Comparison of ENCODE assay signal across 11 cellular contexts in genomic region chr4:3009422-3009821, GRCh38. TPM values are rescaled to one million over a fixed set of nuclear protein-coding genes. Genes with fewer than 3 reads are reported as not detected.
A peak's percentile ranks its signal among the peaks of the same experiment; 100 is the strongest.
DNase-seq lines count a peak whose midpoint lies in the region; ATAC-seq and TF ChIP-seq lines count a peak whose summit lies in the region.
"Had no signal": no experiment of that assay in that cellular context is flagged by ENCODE, and none has a peak within 500 bp of the region (broad histone marks: within the 10 kb centered on the region; RNA-seq: fewer than 3 reads in every experiment).

No MANE protein-coding gene starts in this region.

- H3K4me3 Mint-ChIP-seq in osteocyte (ENCODE audit: unreplicated experiment), result no peak overlapping the region
- H3K4me3 Mint-ChIP-seq: activated naive CD8-positive, alpha-beta T cell treated with anti-CD3 and anti-CD28 coated beads for 36 hours; stimulated activated naive CD8-positive, alpha-beta T cell treated with anti-CD3 and anti-CD28 coated beads, Interleukin-15, Interleukin-2, amounts not matched to agents 100 ng/mL and 50 ng/mL, for 24 hours had no signal

- H3K27me3 Mint-ChIP-seq in osteocyte (ENCODE audit: unreplicated experiment), result no peaks in the 10 kb centered on the region
- H3K27me3 Mint-ChIP-seq: activated naive CD8-positive, alpha-beta T cell treated with anti-CD3 and anti-CD28 coated beads for 36 hours had no signal

- H3K27ac Mint-ChIP-seq in osteocyte (ENCODE audit: unreplicated experiment), result no peak overlapping the region
- H3K27ac Mint-ChIP-seq: activated naive CD8-positive, alpha-beta T cell treated with anti-CD3 and anti-CD28 coated beads for 36 hours; stimulated activated naive CD8-positive, alpha-beta T cell treated with anti-CD3 and anti-CD28 coated beads, Interleukin-15, Interleukin-2, amounts not matched to agents 100 ng/mL and 50 ng/mL, for 24 hours had no signal

- H3K36me3 Mint-ChIP-seq in osteocyte (ENCODE audit: unreplicated experiment), result no peaks in the 10 kb centered on the region
- H3K36me3 Mint-ChIP-seq: activated naive CD8-positive, alpha-beta T cell treated with anti-CD3 and anti-CD28 coated beads for 36 hours had no signal

- ATAC-seq in HG03095 (IDR thresholded peaks at IDR 0.05; ENCODE audit: unreplicated experiment) (no peak), HG03342 (IDR thresholded peaks at IDR 0.05; ENCODE audit: unreplicated experiment) (no peak)

- no peak for TF ChIP-seq CTCF in osteocyte (IDR thresholded peaks at IDR 0.05)

- DNase-seq in GM03348 (ENCODE audit: low spot score) (peak; percentile 44), HuH-7 (ENCODE audit: low spot score) (peak; percentile 70), astrocyte of the hippocampus (ENCODE audit: low read depth, low spot score) (peak; percentile 35), medulla oblongata (ENCODE audit: extremely low spot score) (peak; percentile 37), DMS153 (lab: John Stamatoyannopoulos, UW) (no peak), osteocyte (ENCODE audit: extremely low spot score, unreplicated experiment) (no peak)
- DNase-seq: activated naive CD8-positive, alpha-beta T cell treated with anti-CD3 and anti-CD28 coated beads for 36 hours; NCI-H1417 treated with DMSO at 0.1 percent for 48 hours had no signal

- peaks cover 7% of the 10 kb centered on the region for H3K4me1 Mint-ChIP-seq in osteocyte (ENCODE audit: unreplicated experiment)
- H3K4me1 Mint-ChIP-seq: activated naive CD8-positive, alpha-beta T cell treated with anti-CD3 and anti-CD28 coated beads for 36 hours had no signal

- H3K9me3 Mint-ChIP-seq in osteocyte (ENCODE audit: unreplicated experiment), result no peaks in the 10 kb centered on the region
- H3K9me3 Mint-ChIP-seq: activated naive CD8-positive, alpha-beta T cell treated with anti-CD3 and anti-CD28 coated beads for 36 hours; stimulated activated naive CD8-positive, alpha-beta T cell treated with anti-CD3 and anti-CD28 coated beads, Interleukin-15, Interleukin-2, amounts not matched to agents 100 ng/mL and 50 ng/mL, for 24 hours had no signal

RNA-seq across cellular contexts. Expression of gene GRK4, which starts 46.1 kb away (rescaled TPM):
- total RNA-seq in osteocyte, result 10.5 and 11.7 TPM in 2 replicates

RNA-seq across cellular contexts. Expression of gene NOP14, which starts 46.2 kb away (rescaled TPM):
- 29.3 and 29.6 TPM in 2 replicates for total RNA-seq in osteocyte

Comparison
In these comparisons a context has a peak if more than half of its experiments do, and no peak if none do; other contexts are left out.
1. DNase-seq: peak in GM03348 (single experiment), HuH-7 (single experiment), astrocyte of the hippocampus (single experiment) and medulla oblongata (single experiment); none in DMS153 (single experiment) and osteocyte (single experiment).